In genomic region chr15:41019174-41019573, GRCh38 we compare ENCODE assay signal across 24 cellular contexts.
DNase-seq lines count a peak whose midpoint lies in the region; ATAC-seq and TF ChIP-seq lines count a peak whose summit lies in the region.
"Had no signal": no experiment of that assay in that cellular context is flagged by ENCODE, and none has a peak within 500 bp of the region (broad histone marks: within the 10 kb centered on the region; RNA-seq: fewer than 3 reads in every experiment).

No MANE protein-coding gene starts in this region.

- CTCF ChIA-PET in activated CD8-positive, alpha-beta T cell treated with anti-CD3 and anti-CD28 coated beads for 36 hours (lab: Charles Lee) = interaction anchor here (1.4 to 9.5 kb wide), 5 partner anchors 77 to 160 kb away, joined by 4 to 126 read pairs (median 9); partner anchors contain the start of gene VPS18

- peaks cover 89% of the 10 kb centered on the region for H3K36me3 ChIP-seq in BLaER1
- peaks cover 0 to 61% of the 10 kb centered on the region in 2 donors for H3K36me3 ChIP-seq in left lung
- H3K36me3 ChIP-seq in skeletal muscle tissue (ENCODE audit: control insufficient read depth in 3 of 3, insufficient read depth in 3 of 3, low read length in 3 of 3) = peaks cover 9 to 40% (median 27%) of the 10 kb centered on the region in 3 donors
- H3K36me3 ChIP-seq: colonic mucosa, thoracic aorta had no signal

- H3K27ac Mint-ChIP-seq in activated CD8-positive, alpha-beta T cell treated with anti-CD3 and anti-CD28 coated beads for 36 hours = no peak overlapping the region
- H3K27ac Mint-ChIP-seq in osteocyte (ENCODE audit: unreplicated experiment) = no peak overlapping the region
- H3K27ac Mint-ChIP-seq: endodermal cell, nephron, T-cell had no signal

- no peaks in the 10 kb centered on the region for H3K9me3 Mint-ChIP-seq in activated CD8-positive, alpha-beta T cell treated with anti-CD3 and anti-CD28 coated beads for 36 hours
- H3K9me3 Mint-ChIP-seq in osteocyte (ENCODE audit: unreplicated experiment) = no peaks in the 10 kb centered on the region
- H3K9me3 Mint-ChIP-seq: endodermal cell, nephron, T-cell had no signal

- H4K20me1 ChIP-seq in BLaER1 = 0 out of 2 replicates have a peak, but pooled peaks cover 14% of the 10 kb centered on the region

- no peak for DNase-seq in left lung
- DNase-seq in activated CD8-positive, alpha-beta T cell treated with anti-CD3 and anti-CD28 coated beads for 36 hours = no peak
- DNase-seq in osteocyte (ENCODE audit: extremely low spot score, unreplicated experiment) = no peak
- DNase-seq: activated CD4-positive, alpha-beta T cell treated with anti-CD3 and anti-CD28 coated beads, Interleukin-2, amount 50 U/mL, for 48 hours; activated CD8-positive, alpha-beta memory T cell treated with anti-CD3 and anti-CD28 coated beads, Interleukin-2, amount 50 U/mL, for 4 hours; activated naive CD4-positive, alpha-beta T cell treated with anti-CD3 and anti-CD28 coated beads, Interleukin-2, amount 50 U/mL, for 16 hours; BE2C; endodermal cell; GDM1; NCI-H1092 treated with DMSO at 0.1 percent for 48 hours; NCI-H2029 treated with DMSO at 0.1 percent for 48 hours; NCI-H226; NCI-H69; stimulated activated naive CD4-positive, alpha-beta T cell treated with Interleukin-2 at 50 U/mL for 16 hours; T-cell had no signal

- POLR2A ChIA-PET in activated CD8-positive, alpha-beta T cell treated with anti-CD3 and anti-CD28 coated beads for 36 hours (lab: Charles Lee) = no interaction called here

- H3K4me1 Mint-ChIP-seq in activated CD8-positive, alpha-beta T cell treated with anti-CD3 and anti-CD28 coated beads for 36 hours (ENCODE audit: low read depth) = peaks cover under 1% of the 10 kb centered on the region
- H3K4me1 Mint-ChIP-seq in osteocyte (ENCODE audit: unreplicated experiment) = peaks cover 14% of the 10 kb centered on the region

- no peak for TF ChIP-seq CTCF in VCaP (conservative IDR thresholded peaks at IDR 0.05)
- no peak for TF ChIP-seq CTCF in left lung (IDR thresholded peaks at IDR 0.05)
- no peak for TF ChIP-seq CTCF in activated CD8-positive, alpha-beta T cell treated with anti-CD3 and anti-CD28 coated beads for 36 hours (IDR thresholded peaks at IDR 0.05)
- no peak for TF ChIP-seq CTCF in osteocyte (IDR thresholded peaks at IDR 0.05)

- no peak overlapping the region for H3K4me3 Mint-ChIP-seq in activated CD8-positive, alpha-beta T cell treated with anti-CD3 and anti-CD28 coated beads for 36 hours
- no peak overlapping the region for H3K4me3 Mint-ChIP-seq in osteocyte (ENCODE audit: unreplicated experiment)
- H3K4me3 Mint-ChIP-seq: endodermal cell, nephron, T-cell had no signal

- H3K36me3 Mint-ChIP-seq in activated CD8-positive, alpha-beta T cell treated with anti-CD3 and anti-CD28 coated beads for 36 hours (ENCODE audit: low read depth) = peaks cover 21% of the 10 kb centered on the region
- H3K36me3 Mint-ChIP-seq in osteocyte (ENCODE audit: unreplicated experiment) = peaks cover 34% of the 10 kb centered on the region

- H3K9me3 ChIP-seq in BLaER1 = no peaks in the 10 kb centered on the region
- no peaks in the 10 kb centered on the region for H3K9me3 ChIP-seq in left lung
- no peaks in the 10 kb centered on the region for H3K9me3 ChIP-seq in skeletal muscle tissue (ENCODE audit: control insufficient read depth in 3 of 3, low read length in 3 of 3)
- H3K9me3 ChIP-seq: BE2C, colonic mucosa, pancreas, thoracic aorta had no signal

- H3K4me3 ChIP-seq in BLaER1 (no peak overlapping the region), left lung (no peak overlapping the region), skeletal muscle tissue (ENCODE audit: low read length in 3 of 3) (no peak overlapping the region)
- H3K4me3 ChIP-seq: colonic mucosa, pancreas, thoracic aorta had no signal

- H3K27me3 Mint-ChIP-seq in activated CD8-positive, alpha-beta T cell treated with anti-CD3 and anti-CD28 coated beads for 36 hours = no peaks in the 10 kb centered on the region
- no peaks in the 10 kb centered on the region for H3K27me3 Mint-ChIP-seq in osteocyte (ENCODE audit: unreplicated experiment)
- H3K27me3 Mint-ChIP-seq: T-cell had no signal

- H3K4me1 ChIP-seq in BLaER1 = peaks cover 27% of the 10 kb centered on the region
- peaks cover 21 to 53% of the 10 kb centered on the region in 2 donors for H3K4me1 ChIP-seq in left lung
- H3K4me1 ChIP-seq in skeletal muscle tissue (ENCODE audit: control insufficient read depth in 3 of 3, insufficient read depth in 3 of 3, low read length in 3 of 3) = peaks cover 1 to 8% (median 6%) of the 10 kb centered on the region in 3 donors
- H3K4me1 ChIP-seq: BE2C, colonic mucosa, pancreas had no signal

- H3K27me3 ChIP-seq in BLaER1 (no peaks in the 10 kb centered on the region), left lung (no peaks in the 10 kb centered on the region), skeletal muscle tissue (ENCODE audit: control insufficient read depth in 3 of 3, insufficient read depth in 3 of 3, low read length in 3 of 3) (no peaks in the 10 kb centered on the region)
- H3K27me3 ChIP-seq: BE2C, colonic mucosa, pancreas had no signal

- ATAC-seq in left lung = no peak
- no peak for ATAC-seq in activated CD8-positive, alpha-beta T cell treated with anti-CD3 and anti-CD28 coated beads for 36 hours
- ATAC-seq in HG02852 (IDR thresholded peaks at IDR 0.05; ENCODE audit: unreplicated experiment) = no peak
- ATAC-seq: sciatic nerve, T-cell had no signal

- H3K4me2 ChIP-seq in BLaER1 = no peak overlapping the region

- intact Hi-C loops in left lung (cut with DNase I) = no loop called here
- intact Hi-C loops in activated CD8-positive, alpha-beta T cell treated with anti-CD3 and anti-CD28 coated beads for 36 hours (cut with micrococcal nuclease) = no loop called here

- H3K9ac ChIP-seq in BLaER1 (no peak overlapping the region), skeletal muscle tissue (ENCODE audit: low read depth in 1 of 3, low read length in 3 of 3) (no peak overlapping the region)

- H3K27ac ChIP-seq in BLaER1 (peak overlapping the region; percentile 15; the same call in 1 of the 2 replicates), VCaP (peak overlapping the region; percentile 76), left lung (peak overlapping the region; percentile 55 to 66), skeletal muscle tissue (ENCODE audit: low read depth, low read length) (peak overlapping the region; percentile 48)
- H3K27ac ChIP-seq: colonic mucosa, pancreas, thoracic aorta had no signal

Comparison
In these comparisons a context has a peak if more than half of its experiments do, and no peak if none do; other contexts are left out.
1. H3K27ac ChIP-seq: peak in every context shown above with its lines; median percentile 76 in VCaP; 60 in left lung; 48 in skeletal muscle tissue; 15 in BLaER1.